ENCODE assay signal across 13 cellular contexts in the genomic region with DNA sequence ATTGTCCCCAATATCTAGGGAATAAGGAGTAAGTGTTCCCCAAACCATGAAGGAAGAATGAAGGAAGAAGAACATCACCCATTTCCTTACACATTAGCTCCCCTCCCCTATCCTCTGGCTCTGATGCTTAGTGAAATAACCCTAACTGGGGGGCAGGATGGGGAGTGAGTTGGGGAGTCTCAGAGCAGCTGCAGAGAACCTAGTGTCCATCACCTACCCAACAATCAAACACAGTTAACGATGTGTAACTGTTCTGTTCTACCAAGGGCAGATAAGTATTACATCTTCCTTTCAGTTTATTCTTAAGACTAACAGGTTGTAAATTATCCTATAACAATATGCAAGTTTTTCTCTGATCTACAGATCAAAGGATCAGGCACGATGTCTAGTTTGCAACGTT. TPM values are rescaled to one million over a fixed set of nuclear protein-coding genes. Genes with fewer than 3 reads are reported as not detected.
A peak's percentile ranks its signal among the peaks of the same experiment; 100 is the strongest.
DNase-seq lines count a peak whose midpoint lies in the region; ATAC-seq and TF ChIP-seq lines count a peak whose summit lies in the region.
"Had no signal": no experiment of that assay in that cellular context is flagged by ENCODE, and none has a peak within 500 bp of the region (broad histone marks: within the 10 kb centered on the region; RNA-seq: fewer than 3 reads in every experiment).

No MANE protein-coding gene starts in this region.

- ATAC-seq in activated naive CD8-positive, alpha-beta T cell treated with anti-CD3 and anti-CD28 coated beads, Interleukin-2, amount 10 ng/mL, durations not matched to agents 7 days and 5 days (ENCODE audit: low read depth), result peak; percentile 12
- no peak for ATAC-seq in Right ventricle myocardium inferior

- peak overlapping the region; percentile 67 for H3K4me2 ChIP-seq in Karpas-422 (ENCODE audit: low read depth, low read length, poor library complexity, severe bottlenecking)

- H3K36me3 Mint-ChIP-seq in activated CD4-positive, alpha-beta T cell treated with anti-CD3 and anti-CD28 coated beads, Interleukin-2, amount 10 ng/mL, durations not matched to agents 24 days and 14 days (ENCODE audit: low read depth), result peaks cover 18% of the 10 kb centered on the region
- peaks cover 16% of the 10 kb centered on the region for H3K36me3 Mint-ChIP-seq in activated naive CD8-positive, alpha-beta T cell treated with anti-CD3 and anti-CD28 coated beads, Interleukin-2, amount 10 ng/mL, durations not matched to agents 7 days and 5 days
- peaks cover 5% of the 10 kb centered on the region for H3K36me3 Mint-ChIP-seq in progenitor cell of endocrine pancreas (ENCODE audit: insufficient read depth)

- peaks cover 97% of the 10 kb centered on the region for H3K79me2 ChIP-seq in Karpas-422 (ENCODE audit: low read length)

- H4K20me1 ChIP-seq in Karpas-422 (ENCODE audit: insufficient read depth, low read depth, low read length), result 0 out of 2 replicates have a peak, but pooled peaks cover 3% of the 10 kb centered on the region

- TF ChIP-seq CTCF in progenitor cell of endocrine pancreas (IDR thresholded peaks at IDR 0.05; ENCODE audit: unreplicated experiment), result no peak
- no peak for TF ChIP-seq CTCF in ovary (IDR thresholded peaks at IDR 0.05)

- no peak for DNase-seq in activated CD4-positive, alpha-beta T cell treated with anti-CD3 and anti-CD28 coated beads, Interleukin-2, amount 10 ng/mL, durations not matched to agents 24 days and 14 days
- DNase-seq in activated CD4-positive, alpha-beta T cell treated with anti-CD3 and anti-CD28 coated beads, Interleukin-2, amount 50 U/mL, for 1 hour, result no peak
- DNase-seq in Karpas-422 (no peak), progenitor cell of endocrine pancreas (ENCODE audit: low spot score, unreplicated experiment) (no peak), foreskin melanocyte (no peak), ovary (no peak), Right ventricle myocardium inferior (ENCODE audit: missing footprints) (no peak)
- no peak for DNase-seq in activated naive CD8-positive, alpha-beta T cell treated with anti-CD3 and anti-CD28 coated beads, Interleukin-2, amount 10 ng/mL, durations not matched to agents 7 days and 5 days
- DNase-seq: ACHN, activated gamma-delta T cell, NCI-H2227 treated with DMSO at 0.1 percent for 48 hours, nephron progenitor cell had no signal

- 52 to 55% (median 53%) methylated on average over 3 of the region's 3 CpGs for WGBS in ovary, 3 donors

- H3K9ac ChIP-seq in Karpas-422 (ENCODE audit: low read length), result peak overlapping the region; percentile 27

- peaks cover 58% of the 10 kb centered on the region for H3K4me1 Mint-ChIP-seq in activated CD4-positive, alpha-beta T cell treated with anti-CD3 and anti-CD28 coated beads, Interleukin-2, amount 10 ng/mL, durations not matched to agents 24 days and 14 days
- peaks cover 60% of the 10 kb centered on the region for H3K4me1 Mint-ChIP-seq in activated naive CD8-positive, alpha-beta T cell treated with anti-CD3 and anti-CD28 coated beads, Interleukin-2, amount 10 ng/mL, durations not matched to agents 7 days and 5 days
- peaks cover 49% of the 10 kb centered on the region for H3K4me1 Mint-ChIP-seq in progenitor cell of endocrine pancreas (ENCODE audit: low read depth)

- intact Hi-C loops in activated CD4-positive, alpha-beta T cell treated with anti-CD3 and anti-CD28 coated beads, Interleukin-2, amount 10 ng/mL, durations not matched to agents 24 days and 14 days (cut with micrococcal nuclease), result loop anchor here (5.0 kb wide), 1 partner anchor 229 kb away; no protein-coding TSS in a partner anchor
- intact Hi-C loops in ovary (cut with DNase I) (no loop called here), Right ventricle myocardium inferior (cut with DNase I) (no loop called here)

- H3K27ac Mint-ChIP-seq in activated CD4-positive, alpha-beta T cell treated with anti-CD3 and anti-CD28 coated beads, Interleukin-2, amount 10 ng/mL, durations not matched to agents 24 days and 14 days, result peak overlapping the region; percentile 84
- peak overlapping the region; percentile 85 for H3K27ac Mint-ChIP-seq in activated naive CD8-positive, alpha-beta T cell treated with anti-CD3 and anti-CD28 coated beads, Interleukin-2, amount 10 ng/mL, durations not matched to agents 7 days and 5 days
- peak overlapping the region; percentile 30 for H3K27ac Mint-ChIP-seq in progenitor cell of endocrine pancreas

- no peak for TF ChIP-seq EP300 in ovary (IDR thresholded peaks at IDR 0.05)

- H3K4me1 ChIP-seq in Karpas-422 (ENCODE audit: low read length) (peaks cover 77% of the 10 kb centered on the region), ovary (ENCODE audit: insufficient read depth) (peaks cover 5% of the 10 kb centered on the region)

- H3K9me3 ChIP-seq in Karpas-422 (ENCODE audit: low read length) (no peaks in the 10 kb centered on the region), ovary (no peaks in the 10 kb centered on the region)

- H3K36me3 ChIP-seq in Karpas-422 (ENCODE audit: insufficient read depth, low read length) (peaks cover 26% of the 10 kb centered on the region; the same call in 1 of the 2 replicates), ovary (no peaks in the 10 kb centered on the region)

- H3K9me2 ChIP-seq in Karpas-422 (replicated peaks; ENCODE audit: insufficient read depth, low read length), result no peaks in the 10 kb centered on the region

- POLR2A ChIA-PET in activated naive CD8-positive, alpha-beta T cell treated with anti-CD3 and anti-CD28 coated beads, Interleukin-2, amount 10 ng/mL, durations not matched to agents 7 days and 5 days (lab: Charles Lee), result interaction anchor here (1.1 to 5.4 kb wide), 5 partner anchors 9 to 54 kb away, joined by 3 to 39 read pairs (median 5); a partner anchor contains a TSS

- peak overlapping the region; percentile 48; the same call in 1 of the 2 replicates for H3K4me3 ChIP-seq in Karpas-422 (ENCODE audit: low read length)
- no peak overlapping the region for H3K4me3 ChIP-seq in ovary
- H3K4me3 ChIP-seq: skin epidermis had no signal

- no peak overlapping the region for H2AFZ ChIP-seq in Karpas-422 (ENCODE audit: low read length)

- H3K27ac ChIP-seq in Karpas-422 (ENCODE audit: low read length), result peak overlapping the region; percentile 89
- H3K27ac ChIP-seq in ovary, result no peak overlapping the region

- H3K27me3 Mint-ChIP-seq in activated CD4-positive, alpha-beta T cell treated with anti-CD3 and anti-CD28 coated beads, Interleukin-2, amount 10 ng/mL, durations not matched to agents 24 days and 14 days, result no peaks in the 10 kb centered on the region
- no peaks in the 10 kb centered on the region for H3K27me3 Mint-ChIP-seq in activated naive CD8-positive, alpha-beta T cell treated with anti-CD3 and anti-CD28 coated beads, Interleukin-2, amount 10 ng/mL, durations not matched to agents 7 days and 5 days
- H3K27me3 Mint-ChIP-seq in progenitor cell of endocrine pancreas, result no peaks in the 10 kb centered on the region

- H3K4me3 Mint-ChIP-seq in activated CD4-positive, alpha-beta T cell treated with anti-CD3 and anti-CD28 coated beads, Interleukin-2, amount 10 ng/mL, durations not matched to agents 24 days and 14 days, result peak overlapping the region; percentile 74
- peak overlapping the region; percentile 74 for H3K4me3 Mint-ChIP-seq in activated naive CD8-positive, alpha-beta T cell treated with anti-CD3 and anti-CD28 coated beads, Interleukin-2, amount 10 ng/mL, durations not matched to agents 7 days and 5 days
- H3K4me3 Mint-ChIP-seq in progenitor cell of endocrine pancreas (ENCODE audit: low read depth), result no peak overlapping the region
- H3K4me3 Mint-ChIP-seq: nephron progenitor cell had no signal

- H3K9me3 Mint-ChIP-seq in activated CD4-positive, alpha-beta T cell treated with anti-CD3 and anti-CD28 coated beads, Interleukin-2, amount 10 ng/mL, durations not matched to agents 24 days and 14 days, result no peaks in the 10 kb centered on the region
- H3K9me3 Mint-ChIP-seq in activated naive CD8-positive, alpha-beta T cell treated with anti-CD3 and anti-CD28 coated beads, Interleukin-2, amount 10 ng/mL, durations not matched to agents 7 days and 5 days, result no peaks in the 10 kb centered on the region
- H3K9me3 Mint-ChIP-seq in progenitor cell of endocrine pancreas (ENCODE audit: low read depth), result no peaks in the 10 kb centered on the region
- H3K9me3 Mint-ChIP-seq: nephron progenitor cell had no signal

- no peak for TF ChIP-seq POLR2A in ovary (IDR thresholded peaks at IDR 0.05)

- no peaks in the 10 kb centered on the region for H3K27me3 ChIP-seq in Karpas-422 (ENCODE audit: low read length)
- H3K27me3 ChIP-seq in ovary, result no peaks in the 10 kb centered on the region

RNA-seq across cellular contexts. Expression of a gene that starts 12.8 kb away (rescaled TPM):
- total RNA-seq in activated CD4-positive, alpha-beta T cell treated with anti-CD3 and anti-CD28 coated beads, Interleukin-2, amount 10 ng/mL, durations not matched to agents 24 days and 14 days, result 65.0 and 65.8 TPM in 2 replicates
- total RNA-seq in Karpas-422 (2014; rRNA removed; shearing (Covaris generic); ENCODE audit: low replicate concordance), result 66.1 and 84.0 TPM in 2 replicates
- 100 to 1,000 TPM; 134 to 142 TPM for total RNA-seq in activated naive CD8-positive, alpha-beta T cell treated with anti-CD3 and anti-CD28 coated beads, Interleukin-2, amount 10 ng/mL, durations not matched to agents 7 days and 5 days
- 87.7 and 89.7 TPM in 2 replicates for total RNA-seq in progenitor cell of endocrine pancreas
- total RNA-seq in ovary, result 10 to 100 TPM; 41.0 to 53.2 (median 47.7) TPM
- polyA plus RNA-seq in ovary, result 10 to 100 TPM; 28.5 to 49.3 TPM
- total RNA-seq in Right ventricle myocardium inferior, result 36.7 TPM

RNA-seq across cellular contexts. Expression of a gene that starts 55.0 kb away (rescaled TPM):
- 13.3 and 14.1 TPM in 2 replicates for total RNA-seq in activated CD4-positive, alpha-beta T cell treated with anti-CD3 and anti-CD28 coated beads, Interleukin-2, amount 10 ng/mL, durations not matched to agents 24 days and 14 days
- total RNA-seq in Karpas-422 (2014; rRNA removed; shearing (Covaris generic); ENCODE audit: low replicate concordance), result 4.5 and 6.0 TPM in 2 replicates
- 1 to 10 TPM; 9.3 to 9.9 TPM for total RNA-seq in activated naive CD8-positive, alpha-beta T cell treated with anti-CD3 and anti-CD28 coated beads, Interleukin-2, amount 10 ng/mL, durations not matched to agents 7 days and 5 days
- total RNA-seq in progenitor cell of endocrine pancreas (11.0 and 12.1 TPM in 2 replicates), ovary (10 to 100 TPM in 3 of 7 donors, 1 to 10 TPM in 4; 7.5 to 10.8 (median 9.8) TPM), Right ventricle myocardium inferior (20.3 TPM)
- polyA plus RNA-seq in ovary, result 10 to 100 TPM; 11.4 to 13.2 TPM

Comparison
In these comparisons a context has a peak if more than half of its experiments do, and no peak if none do; other contexts are left out.
1. H3K27ac Mint-ChIP-seq: peak in every context shown above with its lines; median percentile 85 in activated naive CD8-positive, alpha-beta T cell treated with anti-CD3 and anti-CD28 coated beads, Interleukin-2, amount 10 ng/mL, durations not matched to agents 7 days and 5 days; 84 in activated CD4-positive, alpha-beta T cell treated with anti-CD3 and anti-CD28 coated beads, Interleukin-2, amount 10 ng/mL, durations not matched to agents 24 days and 14 days; 30 in progenitor cell of endocrine pancreas.